In the genomic region with DNA sequence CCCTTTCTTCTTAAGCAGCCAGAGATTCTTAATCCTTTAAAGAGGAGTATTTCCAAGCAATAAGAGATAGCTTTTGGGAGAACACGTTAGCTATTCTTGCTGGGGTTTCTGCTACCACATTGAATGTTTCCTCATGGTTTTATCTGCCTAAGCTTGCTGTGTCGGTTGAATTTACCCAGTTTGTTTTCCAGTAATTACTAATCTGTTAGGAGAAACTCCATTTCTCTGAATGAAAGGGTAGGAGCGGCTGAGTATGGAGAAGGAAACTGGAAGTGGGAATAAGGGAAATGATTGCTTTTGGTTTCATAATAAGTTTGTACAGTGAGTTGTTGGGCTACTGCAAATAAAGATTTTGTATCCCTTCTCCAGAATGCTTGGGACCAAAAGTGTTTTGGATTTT, we compare ENCODE assay signal across 8 cellular contexts. TPM values are rescaled to one million over a fixed set of nuclear protein-coding genes. Genes with fewer than 3 reads are reported as not detected.
DNase-seq lines count a peak whose midpoint lies in the region; ATAC-seq and TF ChIP-seq lines count a peak whose summit lies in the region.

No MANE protein-coding gene starts in this region.

- CTCF ChIA-PET in RWPE1 (lab: Yijun Ruan, JAX) = no interaction called here

- H3K9me3 ChIP-seq in esophagus squamous epithelium (no peaks in the 10 kb centered on the region), mucosa of descending colon (no peaks in the 10 kb centered on the region)

- TF ChIP-seq POLR2A in esophagus squamous epithelium (IDR thresholded peaks at IDR 0.05) = no peak

- TF ChIP-seq CTCF in GM12864 (IDR thresholded peaks at IDR 0.05; ENCODE audit: low read depth, low read length, missing control alignments) (no peak), RWPE1 (conservative IDR thresholded peaks at IDR 0.05; ENCODE audit: low read depth) (no peak), esophagus squamous epithelium (IDR thresholded peaks at IDR 0.05) (no peak), retinal pigment epithelial cell (conservative IDR thresholded peaks at IDR 0.05; ENCODE audit: low read depth, low read length) (no peak), mucosa of descending colon (IDR thresholded peaks at IDR 0.05) (no peak)

- intact Hi-C loops in esophagus squamous epithelium (cut with DNase I) = loop anchor here (10.0 kb wide), 1 partner anchor 51 kb away; no protein-coding TSS in a partner anchor
- intact Hi-C loops in mucosa of descending colon (cut with DNase I, micrococcal nuclease) = loop anchor here (10.0 kb wide), 2 partner anchors 191 to 221 kb away; a partner anchor contains a TSS

- WGBS in esophagus squamous epithelium, 2 donors = 0 to 5% methylated on average over 3 of the region's 3 CpGs

- POLR2A ChIA-PET in RWPE1 (lab: Yijun Ruan, JAX; ENCODE audit: low non-redundant PET) = no interaction called here

- H3K27ac ChIP-seq in RWPE1 = peak overlapping the region; percentile 98
- H3K27ac ChIP-seq in esophagus squamous epithelium = peak overlapping the region; percentile 97 to 98 (median 98)

- ATAC-seq in mucosa of descending colon = no peak
- ATAC-seq in HG03469 (IDR thresholded peaks at IDR 0.05; ENCODE audit: unreplicated experiment) = no peak

- H3K27me3 ChIP-seq in esophagus squamous epithelium = no peaks in the 10 kb centered on the region

- H3K36me3 ChIP-seq in esophagus squamous epithelium (peaks cover 0 to 9% (median 0%) of the 10 kb centered on the region in 3 donors), mucosa of descending colon (ENCODE audit: low read depth) (no peaks in the 10 kb centered on the region)

- no peak for DNase-seq in GM12864 (ENCODE audit: low read depth)
- no peak for DNase-seq in RWPE1 (ENCODE audit: low spot score)
- no peak for DNase-seq in esophagus squamous epithelium (lab: John Stamatoyannopoulos, UW)
- DNase-seq in retinal pigment epithelial cell (ENCODE audit: low read depth) = no peak
- no peak for DNase-seq in mucosa of descending colon
- DNase-seq in NCI-H187 (lab: John Stamatoyannopoulos, UW) = no peak
- no peak for DNase-seq in UCSD-AML1 (lab: John Stamatoyannopoulos, UW; ENCODE audit: unreplicated experiment)

- H3K4me1 ChIP-seq in esophagus squamous epithelium = peaks cover 19 to 58% (median 27%) of the 10 kb centered on the region in 3 donors
- peaks cover 20% of the 10 kb centered on the region for H3K4me1 ChIP-seq in mucosa of descending colon (ENCODE audit: low read depth)

- peak overlapping the region; percentile 94 for H3K4me3 ChIP-seq in GM12864 (ENCODE audit: low read depth, low read length)
- peak overlapping the region; percentile 65 to 92 (median 88) for H3K4me3 ChIP-seq in esophagus squamous epithelium
- peak overlapping the region; percentile 71 for H3K4me3 ChIP-seq in retinal pigment epithelial cell (ENCODE audit: low read length)
- H3K4me3 ChIP-seq in mucosa of descending colon = no peak overlapping the region

RNA-seq across cellular contexts. Expression of a gene that starts 1.2 kb away (rescaled TPM):
- total RNA-seq in esophagus squamous epithelium (10 to 100 TPM; 11.1 to 18.9 (median 11.9) TPM), mucosa of descending colon (10 to 100 TPM; 17.0 to 24.4 (median 17.5) TPM)
